Comparison of ENCODE assay signal across 22 cellular contexts in the genomic region with DNA sequence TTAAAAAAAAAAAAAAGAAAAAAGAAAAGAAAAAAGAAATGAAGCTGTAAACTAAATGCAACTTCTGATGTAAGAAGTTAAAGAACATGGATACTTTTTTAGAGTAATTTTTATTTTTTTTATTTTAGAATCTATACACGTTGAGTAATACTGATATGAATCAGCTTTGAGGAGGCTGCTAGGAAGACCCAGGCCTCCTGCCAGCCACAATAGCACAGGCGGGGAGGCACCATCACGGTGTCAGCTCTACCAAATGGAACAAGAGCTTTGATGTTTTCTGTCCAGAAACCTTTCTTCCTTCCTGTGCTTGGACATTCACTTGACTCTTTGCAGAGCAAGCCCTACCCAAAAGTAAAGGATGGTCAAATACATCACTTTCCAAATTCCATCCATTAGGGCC.
"Had no signal": no experiment of that assay in that cellular context is flagged by ENCODE, and none has a peak within 500 bp of the region (broad histone marks: within the 10 kb centered on the region; RNA-seq: fewer than 3 reads in every experiment).

No MANE protein-coding gene starts in this region.

- ATAC-seq: mucosa of descending colon; stimulated activated naive B cell treated with anti-CD40 and anti-IgM and Interleukin-4, amounts not matched to agents 10 μg/mL and 1 μg/mL and 100 μg/mL, for 72 hours; T-cell had no signal

- H3K4me3 Mint-ChIP-seq: activated B cell treated with CpG ODN at 0.5 μM for 24 hours; activated CD4-positive, alpha-beta T cell treated with anti-CD3 and anti-CD28 coated beads, Interleukin-2, amount 10 ng/mL, durations not matched to agents 24 days and 14 days; activated naive CD4-positive, alpha-beta T cell treated with anti-CD3 and anti-CD28 coated beads, Interleukin-2, amount 10 ng/mL, durations not matched to agents 7 days and 5 days; stimulated activated naive B cell treated with anti-CD40 and anti-IgM and Interleukin-4, amounts not matched to agents 10 μg/mL and 1 μg/mL and 100 μg/mL, for 72 hours; T-cell had no signal

- DNase-seq: activated B cell treated with CpG ODN at 0.5 μM for 24 hours; activated CD4-positive, alpha-beta T cell treated with anti-CD3 and anti-CD28 coated beads, Interleukin-2, amount 10 ng/mL, durations not matched to agents 24 days and 14 days; activated T-cell treated with anti-CD3 and anti-CD28 coated beads for 4 hours; cerebellar nuclear complex; cortex of kidney; foreskin fibroblast; mesenchymal stem cell; mucosa of descending colon; naive B cell; SK-N-SH; stimulated activated CD4-positive, alpha-beta T cell treated with anti-CD3 and anti-CD28 coated beads, Interleukin-4, amount 100 ng/mL, for 24 hours; stimulated activated naive B cell treated with anti-CD40 and anti-IgM and Interleukin-4, amounts not matched to agents 10 μg/mL and 1 μg/mL and 100 μg/mL, for 72 hours; T-cell; tibial artery had no signal

- H3K27ac ChIP-seq: ascending aorta, breast epithelium, hepatocyte, prostate gland, right atrium auricular region, skin epidermis, tibial artery had no signal

- H3K4me1 ChIP-seq: ascending aorta, breast epithelium, prostate gland, tibial artery had no signal

- H3K27ac Mint-ChIP-seq: activated B cell treated with CpG ODN at 0.5 μM for 24 hours; activated CD4-positive, alpha-beta T cell treated with anti-CD3 and anti-CD28 coated beads, Interleukin-2, amount 10 ng/mL, durations not matched to agents 24 days and 14 days; activated naive CD4-positive, alpha-beta T cell treated with anti-CD3 and anti-CD28 coated beads, Interleukin-2, amount 10 ng/mL, durations not matched to agents 7 days and 5 days; activated T-helper 2 cell treated with anti-CD3 and anti-CD28 coated beads, Interferon-gamma antibody, Interleukin-2, Interleukin-4, amounts not matched to agents 10 μg/mL and 5 μg/mL and 100 μg/mL, durations not matched to agents 14 hours and 24 hours and 36 hours; stimulated activated naive B cell treated with anti-CD40 and anti-IgM and Interleukin-4, amounts not matched to agents 10 μg/mL and 1 μg/mL and 100 μg/mL, for 72 hours; T-cell had no signal

- H3K9me3 Mint-ChIP-seq: activated B cell treated with CpG ODN at 0.5 μM for 24 hours; activated naive CD4-positive, alpha-beta T cell treated with anti-CD3 and anti-CD28 coated beads, Interleukin-2, amount 10 ng/mL, durations not matched to agents 7 days and 5 days; stimulated activated naive B cell treated with anti-CD40 and anti-IgM and Interleukin-4, amounts not matched to agents 10 μg/mL and 1 μg/mL and 100 μg/mL, for 72 hours; T-cell had no signal

- H3K9me3 ChIP-seq: ascending aorta, breast epithelium, mucosa of descending colon, prostate gland, right atrium auricular region, SK-N-SH, tibial artery had no signal

- H3K27me3 ChIP-seq: ascending aorta, breast epithelium, right atrium auricular region, tibial artery had no signal

- H3K79me2 ChIP-seq: hepatocyte had no signal

- H2AFZ ChIP-seq: hepatocyte had no signal

- H3K36me3 Mint-ChIP-seq: activated naive CD4-positive, alpha-beta T cell treated with anti-CD3 and anti-CD28 coated beads, Interleukin-2, amount 10 ng/mL, durations not matched to agents 7 days and 5 days; naive B cell; stimulated activated naive B cell treated with anti-CD40 and anti-IgM and Interleukin-4, amounts not matched to agents 10 μg/mL and 1 μg/mL and 100 μg/mL, for 72 hours; T-cell had no signal

- H3K4me2 ChIP-seq: hepatocyte, SK-N-SH had no signal

- H3K36me3 ChIP-seq: ascending aorta, breast epithelium, prostate gland, right atrium auricular region, tibial artery had no signal

- H3K9ac ChIP-seq: SK-N-SH had no signal

- H3K27me3 Mint-ChIP-seq: activated B cell treated with CpG ODN at 0.5 μM for 24 hours; activated naive CD4-positive, alpha-beta T cell treated with anti-CD3 and anti-CD28 coated beads, Interleukin-2, amount 10 ng/mL, durations not matched to agents 7 days and 5 days; naive B cell; stimulated activated naive B cell treated with anti-CD40 and anti-IgM and Interleukin-4, amounts not matched to agents 10 μg/mL and 1 μg/mL and 100 μg/mL, for 72 hours had no signal

- H3K4me3 ChIP-seq: ascending aorta, breast epithelium, hepatocyte, mucosa of descending colon, prostate gland, right atrium auricular region, skin epidermis, tibial artery had no signal
